ENCODE assay signal across 8 cellular contexts in genomic region chr13:27043013-27043412, GRCh38.
DNase-seq lines count a peak whose midpoint lies in the region; ATAC-seq and TF ChIP-seq lines count a peak whose summit lies in the region.

No MANE protein-coding gene starts in this region.

- H3K4me1 ChIP-seq in Karpas-422 (ENCODE audit: low read length) = peaks cover 34% of the 10 kb centered on the region

- intact Hi-C loops in dorsolateral prefrontal cortex (cut with DNase I) = loop anchor here (5.0 to 10.0 kb wide), 3 partner anchors 36 to 132 kb away; partner anchors contain the start of gene USP12 (in 1 of the 2)

- no peaks in the 10 kb centered on the region for H3K9me2 ChIP-seq in Karpas-422 (replicated peaks; ENCODE audit: insufficient read depth, low read length)

- H3K27me3 ChIP-seq in dorsolateral prefrontal cortex = no peaks in the 10 kb centered on the region
- H3K27me3 ChIP-seq in Karpas-422 (ENCODE audit: low read length) = no peaks in the 10 kb centered on the region

- no peak overlapping the region for H3K4me2 ChIP-seq in Karpas-422 (ENCODE audit: low read depth, low read length, poor library complexity, severe bottlenecking)

- H3K27ac ChIP-seq in dorsolateral prefrontal cortex = peak overlapping the region in 47 of 59 donors; percentile 0 to 81 (median 54)
- no peak overlapping the region for H3K27ac ChIP-seq in Karpas-422 (ENCODE audit: low read length)

- H3K36me3 Mint-ChIP-seq in T-helper 17 cell (ENCODE audit: low read depth) = peaks cover 5% of the 10 kb centered on the region

- H3K4me3 ChIP-seq in dorsolateral prefrontal cortex = peak overlapping the region in 5 of 59 donors; percentile 3 to 25 (median 16)
- no peak overlapping the region for H3K4me3 ChIP-seq in Karpas-422 (ENCODE audit: low read length)

- no peak overlapping the region for H2AFZ ChIP-seq in Karpas-422 (ENCODE audit: low read length)

- H3K9me3 ChIP-seq in Karpas-422 (ENCODE audit: low read length) = no peaks in the 10 kb centered on the region
- no peaks in the 10 kb centered on the region for H3K9me3 ChIP-seq in T-helper 17 cell (ENCODE audit: control insufficient read depth, low read length, poor library complexity, severe bottlenecking)

- H3K36me3 ChIP-seq in Karpas-422 (ENCODE audit: insufficient read depth, low read length) = no peaks in the 10 kb centered on the region

- DNase-seq in NCI-H1092 treated with DMSO at 0.1 percent for 48 hours (lab: John Stamatoyannopoulos, UW) (peak; percentile 9), NCI-H1092 (lab: John Stamatoyannopoulos, UW) (no peak), NCI-H460 (ENCODE audit: extremely low read depth, low read depth) (peak; percentile 72), dorsolateral prefrontal cortex (peak; percentile 37 to 88 (median 80)), omental fat pad (ENCODE audit: low spot score) (no peak), Karpas-422 (no peak), T-helper 17 cell (no peak)

- ATAC-seq in omental fat pad (ENCODE audit: low FRiP score) (peak; percentile 64), GM18502 (IDR thresholded peaks at IDR 0.05; ENCODE audit: poor library complexity, unreplicated experiment) (no peak), T-helper 17 cell (no peak)

- H3K4me3 Mint-ChIP-seq in T-helper 17 cell = no peak overlapping the region

- H3K4me1 Mint-ChIP-seq in T-helper 17 cell = peaks cover 2% of the 10 kb centered on the region

- H4K20me1 ChIP-seq in Karpas-422 (ENCODE audit: insufficient read depth, low read depth, low read length) = no peaks in the 10 kb centered on the region

- TF ChIP-seq CTCF in dorsolateral prefrontal cortex (IDR thresholded peaks at IDR 0.05 in 54 of 56, conservative IDR thresholded peaks at IDR 0.05 in 2 of 56; ENCODE audit: low read depth in 1 of 56, partially characterized antibody in 56 of 56) (peak in 50 of 56 donors; percentile 13 to 76 (median 44)), omental fat pad (IDR thresholded peaks at IDR 0.05) (no peak)

- no peak overlapping the region for H3K9ac ChIP-seq in Karpas-422 (ENCODE audit: low read length)

- peaks cover 34% of the 10 kb centered on the region for H3K27me3 Mint-ChIP-seq in T-helper 17 cell

- H3K27ac Mint-ChIP-seq in T-helper 17 cell = no peak overlapping the region

- H3K79me2 ChIP-seq in Karpas-422 (ENCODE audit: low read length) = no peaks in the 10 kb centered on the region

Comparison
In these comparisons a context has a peak if more than half of its experiments do, and no peak if none do; other contexts are left out.
1. DNase-seq: peak in NCI-H1092 treated with DMSO at 0.1 percent for 48 hours (single experiment), NCI-H460 (single experiment) and dorsolateral prefrontal cortex (10 of 10); none in NCI-H1092 (single experiment), omental fat pad (single experiment), Karpas-422 (single experiment) and T-helper 17 cell (0 of 3).
2. CTCF ChIP-seq: peak in dorsolateral prefrontal cortex (50 of 56); none in omental fat pad (0 of 3).